Comparison of ENCODE assay signal across 9 cellular contexts in genomic region chr1:112840631-112841624, GRCh38.
A peak's percentile ranks its signal among the peaks of the same experiment; 100 is the strongest.
DNase-seq lines count a peak whose midpoint lies in the region; ATAC-seq and TF ChIP-seq lines count a peak whose summit lies in the region.
"Had no signal": no experiment of that assay in that cellular context is flagged by ENCODE, and none has a peak within 500 bp of the region (broad histone marks: within the 10 kb centered on the region; RNA-seq: fewer than 3 reads in every experiment).

No MANE protein-coding gene starts in this region.

- peak overlapping the region in 7 of 8 donors; percentile 15 to 88 (median 53) for H3K4me3 Mint-ChIP-seq in naive B cell
- peak overlapping the region in 5 of 10 donors; percentile 4 to 61 (median 14) for H3K4me3 Mint-ChIP-seq in naive thymus-derived CD8-positive, alpha-beta T cell

- no peaks in the 10 kb centered on the region for H3K9me2 ChIP-seq in PC-9 (ENCODE audit: insufficient read depth)

- no peaks in the 10 kb centered on the region for H3K9me3 Mint-ChIP-seq in naive B cell
- H3K9me3 Mint-ChIP-seq in naive thymus-derived CD8-positive, alpha-beta T cell, result no peaks in the 10 kb centered on the region

- no peaks in the 10 kb centered on the region for H3K27me3 ChIP-seq in PC-9 (ENCODE audit: insufficient read depth, low read depth)
- no peaks in the 10 kb centered on the region for H3K27me3 ChIP-seq in MG63

- H3F3A ChIP-seq in PC-9 (ENCODE audit: insufficient read depth, low read depth), result peaks cover 34% of the 10 kb centered on the region

- peak overlapping the region in 5 of 6 donors; percentile 9 to 90 (median 77) for H3K27ac Mint-ChIP-seq in naive B cell
- H3K27ac Mint-ChIP-seq in naive thymus-derived CD8-positive, alpha-beta T cell, result peak overlapping the region in 2 of 10 donors; percentile 50 to 66

- H3K4me2 ChIP-seq in PC-9, result peak overlapping the region; percentile 41

- ATAC-seq in GM18867 (IDR thresholded peaks at IDR 0.05; ENCODE audit: unreplicated experiment) (peak; percentile 78), HG03108 (IDR thresholded peaks at IDR 0.05; ENCODE audit: unreplicated experiment) (peak; percentile 65), naive B cell (ENCODE audit: low read depth in 2 of 2) (peak; percentile 61 to 68), omental fat pad (ENCODE audit: low FRiP score) (no peak)
- ATAC-seq in naive thymus-derived CD8-positive, alpha-beta T cell, result no peak

- H3K9me3 ChIP-seq in PC-9 (ENCODE audit: insufficient read depth, low read depth) (no peaks in the 10 kb centered on the region), MG63 (no peaks in the 10 kb centered on the region)

- H4K20me1 ChIP-seq in PC-9 (ENCODE audit: insufficient read depth), result no peaks in the 10 kb centered on the region

- POLR2A ChIA-PET in PC-9 (lab: Charles Lee; ENCODE audit: unreplicated experiment), result interaction anchor here (0.6 to 0.9 kb wide), 2 partner anchors 26 to 166 kb away, joined by 4 to 11 read pairs; partner anchors contain the start of gene MOV10
- POLR2A ChIA-PET in naive thymus-derived CD8-positive, alpha-beta T cell (lab: Charles Lee), result no interaction called here

- BruUV-seq in PC-9 (replicated peaks; lab: Mats Ljungman, UMichigan), result no TSS peak

- H2AFZ ChIP-seq in PC-9, result no peak overlapping the region

- peak in 1 of 2 experiments; percentile 80 for DNase-seq in PC-9
- peak; percentile 65 for DNase-seq in naive B cell
- no peak for DNase-seq in activated CD4-positive, alpha-beta T cell treated with anti-CD3 and anti-CD28 coated beads for 48 hours
- DNase-seq in omental fat pad (ENCODE audit: low spot score), result no peak
- no peak for DNase-seq in MG63
- no peak for DNase-seq in naive thymus-derived CD8-positive, alpha-beta T cell

- H3K4me3 ChIP-seq in PC-9 (no peak overlapping the region), MG63 (no peak overlapping the region)
- H3K4me3 ChIP-seq: lung had no signal

- peaks cover 0 to 4% (median 0%) of the 10 kb centered on the region in 3 donors for H3K27me3 Mint-ChIP-seq in naive B cell
- H3K27me3 Mint-ChIP-seq in naive thymus-derived CD8-positive, alpha-beta T cell, result peaks cover 7 to 25% (median 15%) of the 10 kb centered on the region in 5 donors

- intact Hi-C loops in PC-9 (cut with micrococcal nuclease; ENCODE audit: unreplicated experiment), result no loop called here

- peaks cover 44% of the 10 kb centered on the region for H3K4me1 ChIP-seq in PC-9 (replicated peaks; ENCODE audit: insufficient read depth)

- CTCF ChIA-PET in PC-9 (lab: Charles Lee), result interaction anchor here (0.6 to 1.0 kb wide), 2 partner anchors 35 to 232 kb away, joined by 3 read pairs; partner anchors contain the start of gene LRIG2

- TF ChIP-seq CTCF in PC-9 (conservative IDR thresholded peaks at IDR 0.05), result no peak
- TF ChIP-seq CTCF in omental fat pad (IDR thresholded peaks at IDR 0.05), result no peak

- H3K36me3 Mint-ChIP-seq in naive B cell, result no peaks in the 10 kb centered on the region
- H3K36me3 Mint-ChIP-seq in naive thymus-derived CD8-positive, alpha-beta T cell, result no peaks in the 10 kb centered on the region

- H3K79me2 ChIP-seq in PC-9 (ENCODE audit: low read depth), result no peaks in the 10 kb centered on the region

- no peaks in the 10 kb centered on the region for H3K36me3 ChIP-seq in PC-9 (ENCODE audit: low read depth)
- no peaks in the 10 kb centered on the region for H3K36me3 ChIP-seq in MG63

- H3K27ac ChIP-seq in PC-9, result peak overlapping the region; percentile 1; the same call in 1 of the 2 replicates

- H3K4me1 Mint-ChIP-seq in naive B cell, result peaks cover 17 to 45% (median 26%) of the 10 kb centered on the region in 3 donors
- H3K4me1 Mint-ChIP-seq in naive thymus-derived CD8-positive, alpha-beta T cell, result peaks cover 4 to 28% (median 13%) of the 10 kb centered on the region in 4 donors

Comparison
In these comparisons a context has a peak if more than half of its experiments do, and no peak if none do; other contexts are left out.
1. ATAC-seq: peak in GM18867 (single experiment), HG03108 (single experiment) and naive B cell (2 of 2); none in omental fat pad (single experiment) and naive thymus-derived CD8-positive, alpha-beta T cell (0 of 2).